ENCODE assay signal across 8 cellular contexts in the genomic region with DNA sequence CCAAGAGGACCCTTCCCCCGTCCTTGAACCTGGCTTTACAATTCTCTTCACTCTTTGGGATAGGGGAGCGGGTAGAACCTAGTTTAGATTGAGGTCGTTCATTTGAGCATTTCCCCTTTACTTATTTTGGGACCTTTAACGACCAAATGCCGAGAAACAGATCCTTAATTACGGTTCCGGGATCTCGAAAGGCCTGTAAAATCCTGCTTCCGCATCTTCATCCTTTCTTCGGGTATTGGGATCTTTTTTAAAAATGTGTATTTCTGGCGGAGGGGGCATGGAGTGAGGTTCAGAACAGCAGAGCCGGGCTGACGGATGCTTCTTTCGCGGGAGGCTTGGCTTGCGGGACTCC. TPM values are rescaled to one million over a fixed set of nuclear protein-coding genes. Genes with fewer than 3 reads are reported as not detected.
DNase-seq lines count a peak whose midpoint lies in the region; ATAC-seq and TF ChIP-seq lines count a peak whose summit lies in the region.

No MANE protein-coding gene starts in this region.

- ATAC-seq in heart right ventricle (no peak), Right ventricle myocardium superior (ENCODE audit: poor library complexity) (no peak), body of pancreas (no peak), aorta (ENCODE audit: low FRiP score) (no peak), GM21737 (IDR thresholded peaks at IDR 0.05; ENCODE audit: unreplicated experiment) (no peak)

- TF ChIP-seq POLR2A in body of pancreas (IDR thresholded peaks at IDR 0.05), result no peak

- peak overlapping the region; percentile 95 to 100 (median 100) for H3K27ac ChIP-seq in heart right ventricle
- H3K27ac ChIP-seq in body of pancreas, result peak overlapping the region; percentile 100
- peak overlapping the region; percentile 19 for H3K27ac ChIP-seq in mesodermal cell (ENCODE audit: low read depth, low read length, severe bottlenecking)
- H3K27ac ChIP-seq in aorta (ENCODE audit: low read depth in 1 of 2, low read length in 2 of 2), result peak overlapping the region; percentile 96 to 100

- H3K36me3 ChIP-seq in heart right ventricle (no peaks in the 10 kb centered on the region), body of pancreas (replicated peaks in 1 of 2; ENCODE audit: insufficient read depth in 1 of 2, low read depth in 2 of 2) (no peaks in the 10 kb centered on the region), mesodermal cell (ENCODE audit: control insufficient read depth, insufficient read depth, low read length) (no peaks in the 10 kb centered on the region), aorta (ENCODE audit: control insufficient read depth in 1 of 2, insufficient read depth in 2 of 2, low read length in 1 of 2) (no peaks in the 10 kb centered on the region)

- H3K27me3 ChIP-seq in heart right ventricle (no peaks in the 10 kb centered on the region), body of pancreas (no peaks in the 10 kb centered on the region), aorta (ENCODE audit: control insufficient read depth in 1 of 2, insufficient read depth in 2 of 2, low read length in 1 of 2) (no peaks in the 10 kb centered on the region)

- H3K9me3 ChIP-seq in heart right ventricle (no peaks in the 10 kb centered on the region), body of pancreas (no peaks in the 10 kb centered on the region), mesodermal cell (ENCODE audit: control insufficient read depth, low read length) (no peaks in the 10 kb centered on the region), aorta (ENCODE audit: control insufficient read depth, low read length) (no peaks in the 10 kb centered on the region)

- no peak for TF ChIP-seq CTCF in heart right ventricle (IDR thresholded peaks at IDR 0.05)
- TF ChIP-seq CTCF in body of pancreas (IDR thresholded peaks at IDR 0.05), result no peak

- H3K4me3 ChIP-seq in heart right ventricle, result peak overlapping the region; percentile 42 to 97 (median 93)
- H3K4me3 ChIP-seq in body of pancreas, result peak overlapping the region; percentile 22 to 36
- H3K4me3 ChIP-seq in mesodermal cell (ENCODE audit: extremely low read depth, insufficient read depth, low read length, poor library complexity, severe bottlenecking), result peak overlapping the region; percentile 92
- H3K4me3 ChIP-seq in aorta (ENCODE audit: low read length in 2 of 2), result peak overlapping the region; percentile 95 to 96

- H3K4me1 ChIP-seq in heart right ventricle (peaks cover 0 to 37% (median 30%) of the 10 kb centered on the region in 9 donors), body of pancreas (peaks cover 29% of the 10 kb centered on the region), mesodermal cell (ENCODE audit: control insufficient read depth, insufficient read depth, low read length, poor library complexity, severe bottlenecking) (peaks cover 7% of the 10 kb centered on the region), aorta (ENCODE audit: control insufficient read depth in 1 of 2, insufficient read depth in 2 of 2, low read length in 2 of 2) (peaks cover 0 to 3% of the 10 kb centered on the region in 2 donors)

- DNase-seq in heart right ventricle (no peak), Right ventricle myocardium superior (no peak), body of pancreas (no peak), aorta (no peak), C1 segment of cervical spinal cord (lab: John Stamatoyannopoulos, UW) (no peak), anterior cingulate cortex (lab: John Stamatoyannopoulos, UW) (no peak)

- WGBS in heart right ventricle, 2 donors, result 3% methylated on average over 16 of the region's 16 CpGs
- WGBS in body of pancreas, 2 donors, result 2 to 3% methylated on average over 15 to 16 of the region's 16 CpGs
- WGBS in mesodermal cell (ENCODE audit: insufficient coverage in 2 of 2), 2 experiments, result 0 to 4% methylated on average over 10 to 13 of the region's 16 CpGs
- 1 to 2% methylated on average over 16 of the region's 16 CpGs for WGBS in aorta, 2 donors

- intact Hi-C loops in heart right ventricle (cut with DNase I), result loop anchor here (2.0 to 10.0 kb wide), 13 partner anchors 22 to 478 kb away; partner anchors contain the start of genes CSTF3 (in 5 of the 10), C11orf91 (in 1 of the 10) and CD59 (in 1 of the 10)
- intact Hi-C loops in Right ventricle myocardium superior (cut with DNase I), result loop anchor here (5.0 kb wide), 2 partner anchors 71 to 89 kb away; no protein-coding TSS in a partner anchor
- intact Hi-C loops in body of pancreas (cut with DNase I), result loop anchor here (10.0 kb wide), 1 partner anchor 68 kb away; no protein-coding TSS in a partner anchor
- intact Hi-C loops in aorta (cut with DNase I), result loop anchor here (5.0 to 10.0 kb wide), 5 partner anchors 66 to 438 kb away; partner anchors contain the start of gene CSTF3 (in 2 of the 2)

RNA-seq across cellular contexts. Expression of gene HIPK3, which starts 0.4 kb away (rescaled TPM):
- total RNA-seq in heart right ventricle (100 to 1,000 TPM; 240 to 334 (median 290) TPM), Right ventricle myocardium superior (294 TPM), body of pancreas (10 to 100 TPM; 51.7 to 57.1 TPM), aorta (100 to 1,000 TPM; 213 to 251 TPM)
- polyA plus RNA-seq in heart right ventricle (10 to 100 TPM; 15.9 to 32.4 TPM), aorta (10 to 100 TPM; 24.8 to 25.4 TPM)
- 13.7 TPM for polyA plus RNA-seq in mesodermal cell (2013, experiment 1 of 2)
- 14.0 TPM for polyA plus RNA-seq in mesodermal cell (2013, experiment 2 of 2)

Comparison
In these comparisons a context has a peak if more than half of its experiments do, and no peak if none do; other contexts are left out.
1. H3K27ac ChIP-seq: peak in every context shown above with its lines; median percentile 100 in heart right ventricle; 100 in body of pancreas; 98 in aorta; 19 in mesodermal cell.
2. H3K4me3 ChIP-seq: peak in every context shown above with its lines; median percentile 96 in aorta; 93 in heart right ventricle; 92 in mesodermal cell; 29 in body of pancreas.